ENCODE assay signal across 7 cellular contexts in the genomic region with DNA sequence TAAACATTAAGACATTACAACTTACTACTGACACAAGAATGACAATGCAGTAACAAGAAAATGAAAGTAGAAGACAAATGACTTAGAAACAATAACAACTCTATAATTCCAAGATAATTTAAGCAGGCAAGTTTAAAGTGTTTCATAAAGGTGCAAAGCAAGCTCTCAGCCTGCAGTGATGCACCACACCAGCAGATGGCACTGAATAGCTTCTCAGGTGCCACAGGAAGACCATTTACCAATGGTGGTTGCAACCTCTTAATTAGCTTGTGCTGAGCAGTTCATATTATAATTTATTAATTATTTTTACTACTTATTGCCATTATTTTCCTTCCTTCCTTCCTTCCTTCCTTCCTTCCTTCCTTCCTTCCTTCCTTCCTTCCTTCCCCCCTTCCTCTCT.
DNase-seq lines count a peak whose midpoint lies in the region; ATAC-seq and TF ChIP-seq lines count a peak whose summit lies in the region.

No MANE protein-coding gene starts in this region.

- H3K4me3 ChIP-seq in HFF-Myc (replicated peaks; ENCODE audit: low read depth, low read length): no peak overlapping the region

- DNase-seq in EL (peak; percentile 33), HFF-Myc (ENCODE audit: extremely low read depth, low read depth) (peak; percentile 16), NCI-H345 treated with DMSO at 0.1 percent for 48 hours (lab: John Stamatoyannopoulos, UW; ENCODE audit: unreplicated experiment) (peak; percentile 43), iPS-NIHi7 (ENCODE audit: extremely low spot score) (peak; percentile 60)
- DNase-seq in activated naive CD4-positive, alpha-beta T cell treated with anti-CD3 and anti-CD28 coated beads, Interleukin-2, amount 50 U/mL, for 16 hours: peak; percentile 12
- peak; percentile 27 for DNase-seq in stimulated activated CD4-positive, alpha-beta T cell treated with anti-CD3 and anti-CD28 coated beads, Interleukin-4, amount 100 ng/mL, for 24 hours

- TF ChIP-seq CTCF in HFF-Myc (IDR thresholded peaks at IDR 0.05; ENCODE audit: low read depth, low read length, missing control alignments): peak; percentile 71

- ATAC-seq in HG03469 (IDR thresholded peaks at IDR 0.05; ENCODE audit: unreplicated experiment): no peak
